In the genomic region with DNA sequence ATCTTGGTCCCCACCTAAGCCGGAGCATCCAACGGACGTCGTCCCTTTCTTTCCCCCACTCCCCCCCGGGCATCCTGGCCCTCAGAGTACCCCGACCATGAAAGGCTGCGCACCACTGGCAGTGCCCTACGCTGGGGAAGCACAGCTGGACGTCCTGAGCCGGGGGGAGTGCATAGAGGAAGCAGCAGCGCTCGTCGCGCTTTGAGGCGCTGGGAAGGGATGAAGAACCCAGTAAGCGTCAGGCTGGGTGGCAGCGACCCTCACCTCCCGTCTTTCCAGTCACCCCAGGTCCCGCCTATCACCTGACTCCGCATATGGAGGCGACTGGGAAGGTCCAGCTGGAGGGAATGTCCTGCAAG, we compare ENCODE assay signal across 1 cellular context.
TF ChIP-seq lines count a peak whose summit lies in the region.

No MANE protein-coding gene starts in this region.

TF ChIP-seq in GM12878, 131 proteins besides CTCF, POLR2A, EP300 and RAD21:
- TF ChIP-seq ZBED1 (IDR thresholded peaks at IDR 0.05; ENCODE audit: borderline replicate concordance) (no peak), POLR2AphosphoS5 (IDR thresholded peaks at IDR 0.05; ENCODE audit: low read length) (no peak), MYC (IDR thresholded peaks at IDR 0.05; ENCODE audit: insufficient read depth, insufficient read length, insufficient replicate concordance, low read length, severe bottlenecking) (no peak), SREBF1 (IDR thresholded peaks at IDR 0.05; ENCODE audit: low read length) (no peak), EZH2 (IDR thresholded peaks at IDR 0.05; ENCODE audit: borderline replicate concordance, control insufficient read depth, low read depth, low read length) (no peak), SREBF2 (IDR thresholded peaks at IDR 0.05; ENCODE audit: low read length) (no peak), ZNF207 (IDR thresholded peaks at IDR 0.05; ENCODE audit: borderline replicate concordance) (no peak), MEF2B (IDR thresholded peaks at IDR 0.05; ENCODE audit: partially characterized antibody, poor library complexity, severe bottlenecking) (no peak), ESRRA (IDR thresholded peaks at IDR 0.05; ENCODE audit: low read length) (no peak), MXI1 (IDR thresholded peaks at IDR 0.05; ENCODE audit: low read depth, low read length) (no peak)
- TF ChIP-seq, protein P1, sequence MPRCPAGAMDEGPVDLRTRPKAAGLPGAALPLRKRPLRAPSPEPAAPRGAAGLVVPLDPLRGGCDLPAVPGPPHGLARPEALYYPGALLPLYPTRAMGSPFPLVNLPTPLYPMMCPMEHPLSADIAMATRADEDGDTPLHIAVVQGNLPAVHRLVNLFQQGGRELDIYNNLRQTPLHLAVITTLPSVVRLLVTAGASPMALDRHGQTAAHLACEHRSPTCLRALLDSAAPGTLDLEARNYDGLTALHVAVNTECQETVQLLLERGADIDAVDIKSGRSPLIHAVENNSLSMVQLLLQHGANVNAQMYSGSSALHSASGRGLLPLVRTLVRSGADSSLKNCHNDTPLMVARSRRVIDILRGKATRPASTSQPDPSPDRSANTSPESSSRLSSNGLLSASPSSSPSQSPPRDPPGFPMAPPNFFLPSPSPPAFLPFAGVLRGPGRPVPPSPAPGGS (IDR thresholded peaks at IDR 0.05; ENCODE audit: borderline replicate concordance, insufficient read depth, low read depth, low read length, poor library complexity, severe bottlenecking), result no peak
- TF ChIP-seq, protein P2, sequence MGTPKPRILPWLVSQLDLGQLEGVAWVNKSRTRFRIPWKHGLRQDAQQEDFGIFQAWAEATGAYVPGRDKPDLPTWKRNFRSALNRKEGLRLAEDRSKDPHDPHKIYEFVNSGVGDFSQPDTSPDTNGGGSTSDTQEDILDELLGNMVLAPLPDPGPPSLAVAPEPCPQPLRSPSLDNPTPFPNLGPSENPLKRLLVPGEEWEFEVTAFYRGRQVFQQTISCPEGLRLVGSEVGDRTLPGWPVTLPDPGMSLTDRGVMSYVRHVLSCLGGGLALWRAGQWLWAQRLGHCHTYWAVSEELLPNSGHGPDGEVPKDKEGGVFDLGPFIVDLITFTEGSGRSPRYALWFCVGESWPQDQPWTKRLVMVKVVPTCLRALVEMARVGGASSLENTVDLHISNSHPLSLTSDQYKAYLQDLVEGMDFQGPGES (IDR thresholded peaks at IDR 0.05), result no peak
